ENCODE assay signal across 16 cellular contexts in genomic region chr2:9712263-9712662, GRCh38.
DNase-seq lines count a peak whose midpoint lies in the region; ATAC-seq, FAIRE-seq and TF ChIP-seq lines count a peak whose summit lies in the region.
"Had no signal": no experiment of that assay in that cellular context is flagged by ENCODE, and none has a peak within 500 bp of the region (broad histone marks: within the 10 kb centered on the region; RNA-seq: fewer than 3 reads in every experiment).

No MANE protein-coding gene starts in this region.

- no peaks in the 10 kb centered on the region for H3K9me3 ChIP-seq in CD4-positive, alpha-beta T cell (ENCODE audit: control insufficient read depth, low read length)
- H3K9me3 ChIP-seq in heart right ventricle = peaks cover 0 to 7% (median 0%) of the 10 kb centered on the region in 11 donors

- peaks cover 0 to 5% (median 0%) of the 10 kb centered on the region in 9 donors for H3K4me1 ChIP-seq in heart right ventricle

- H3K27me3 Mint-ChIP-seq in CD4-positive, alpha-beta T cell = no peaks in the 10 kb centered on the region
- peaks cover 0 to 3% (median 0%) of the 10 kb centered on the region in 5 donors for H3K27me3 Mint-ChIP-seq in naive thymus-derived CD8-positive, alpha-beta T cell

- peak overlapping the region; percentile 19 for H3K27ac Mint-ChIP-seq in CD4-positive, alpha-beta T cell
- peak overlapping the region in 4 of 10 donors; percentile 38 to 78 (median 60) for H3K27ac Mint-ChIP-seq in naive thymus-derived CD8-positive, alpha-beta T cell

- no peak for TF ChIP-seq CTCF in CD4-positive, alpha-beta T cell (IDR thresholded peaks at IDR 0.05)
- TF ChIP-seq CTCF in GM06990 (IDR thresholded peaks at IDR 0.05; ENCODE audit: insufficient read depth, low read length, poor library complexity, severe bottlenecking) (no peak), heart right ventricle (IDR thresholded peaks at IDR 0.05) (no peak), D721Med (IDR thresholded peaks at IDR 0.05; ENCODE audit: insufficient read depth, missing control alignments) (no peak)

- peak in 1 of 10 experiments; percentile 3 for DNase-seq in CD4-positive, alpha-beta T cell
- DNase-seq in GM06990 (ENCODE audit: extremely low read depth, insufficient read length) (peak; percentile 30), heart right ventricle (no peak), D721Med (ENCODE audit: insufficient read length, low spot score) (no peak), HUDEP-2 (lab: John Stamatoyannopoulos, UW; ENCODE audit: unreplicated experiment in 76 of 76) (no peak)
- DNase-seq in activated CD4-positive, alpha-beta T cell treated with anti-CD3 and anti-CD28 coated beads, Interleukin-2, amount 50 U/mL, for 48 hours = peak; percentile 46 to 60
- no peak for DNase-seq in naive thymus-derived CD8-positive, alpha-beta T cell
- DNase-seq: dermis blood vessel endothelial cell; DMS79 treated with DMSO at 0.1 percent for 48 hours; GM23248; mammary epithelial cell; NCI-H187 treated with DMSO at 0.1 percent for 48 hours; stimulated activated CD8-positive, alpha-beta memory T cell treated with anti-CD3 and anti-CD28 coated beads, Interleukin-4, amount 100 ng/mL, for 48 hours; SW 1271; WERI-Rb-1 had no signal

- H3K4me3 ChIP-seq in GM06990 (replicated peaks; ENCODE audit: low read depth, low read length) (no peak overlapping the region), heart right ventricle (no peak overlapping the region)
- H3K4me3 ChIP-seq: GM23248 had no signal

- peaks cover 17% of the 10 kb centered on the region for H3K4me1 Mint-ChIP-seq in CD4-positive, alpha-beta T cell (ENCODE audit: low read depth)
- H3K4me1 Mint-ChIP-seq in naive thymus-derived CD8-positive, alpha-beta T cell = peaks cover 0 to 7% (median 5%) of the 10 kb centered on the region in 4 donors

- no peaks in the 10 kb centered on the region for H3K27me3 ChIP-seq in CD4-positive, alpha-beta T cell (ENCODE audit: control insufficient read depth, insufficient read depth, low read length)
- H3K27me3 ChIP-seq in GM06990 (replicated peaks; ENCODE audit: control insufficient read depth, insufficient read depth, low read length) = no peaks in the 10 kb centered on the region
- no peaks in the 10 kb centered on the region for H3K27me3 ChIP-seq in heart right ventricle

- intact Hi-C loops in CD4-positive, alpha-beta T cell (cut with DNase I, micrococcal nuclease) = no loop called here
- intact Hi-C loops in heart right ventricle (cut with DNase I) = no loop called here

- no peaks in the 10 kb centered on the region for H3K9me3 Mint-ChIP-seq in CD4-positive, alpha-beta T cell
- H3K9me3 Mint-ChIP-seq in naive thymus-derived CD8-positive, alpha-beta T cell = peaks cover 0 to 2% (median 0%) of the 10 kb centered on the region in 9 donors

- WGBS in heart right ventricle, 2 donors = 63 to 73% methylated on average over 11 of the region's 11 CpGs

- H3K36me3 ChIP-seq in GM06990 (ENCODE audit: control insufficient read depth, insufficient read depth, low read length) (no peaks in the 10 kb centered on the region), heart right ventricle (no peaks in the 10 kb centered on the region)
- H3K36me3 ChIP-seq: WERI-Rb-1 had no signal

- POLR2A ChIA-PET in CD4-positive, alpha-beta T cell (lab: Charles Lee) = interaction anchor here (0.7 to 1.7 kb wide), 6 partner anchors 9 to 157 kb away, joined by 3 to 7 read pairs (median 5); partner anchors contain the start of genes ADAM17 and YWHAQ
- POLR2A ChIA-PET in naive thymus-derived CD8-positive, alpha-beta T cell (lab: Charles Lee) = interaction anchor here (0.6 kb wide), 1 partner anchor 26 kb away, joined by 3 read pairs; no protein-coding TSS in a partner anchor

- no peak overlapping the region for H3K27ac ChIP-seq in CD4-positive, alpha-beta T cell (ENCODE audit: low read depth, low read length)
- peak overlapping the region in 1 of 10 donors; percentile 44 for H3K27ac ChIP-seq in heart right ventricle
- H3K27ac ChIP-seq: GM23248, WERI-Rb-1 had no signal

- FAIRE-seq in D721Med (lab: Jason Lieb, UNC) = no peak
- FAIRE-seq: RCC 7860 had no signal

- ATAC-seq in CD4-positive, alpha-beta T cell (ENCODE audit: poor library complexity) = peak; percentile 66
- peak in 5 of 8 donors; percentile 43 to 80 (median 54) for ATAC-seq in heart right ventricle
- no peak for ATAC-seq in naive thymus-derived CD8-positive, alpha-beta T cell

- CTCF ChIA-PET in CD4-positive, alpha-beta T cell (lab: Charles Lee) = interaction anchor here (0.7 kb wide), 1 partner anchor 17 kb away, joined by 3 read pairs; no protein-coding TSS in a partner anchor

- H3K4me3 Mint-ChIP-seq in CD4-positive, alpha-beta T cell = peak overlapping the region; percentile 45
- H3K4me3 Mint-ChIP-seq in naive thymus-derived CD8-positive, alpha-beta T cell = peak overlapping the region in 1 of 10 donors; percentile 75

- no peaks in the 10 kb centered on the region for H3K36me3 Mint-ChIP-seq in CD4-positive, alpha-beta T cell (ENCODE audit: low read depth)
- H3K36me3 Mint-ChIP-seq in naive thymus-derived CD8-positive, alpha-beta T cell = no peaks in the 10 kb centered on the region

Comparison
In these comparisons a context has a peak if more than half of its experiments do, and no peak if none do; other contexts are left out.
1. ATAC-seq: peak in CD4-positive, alpha-beta T cell (single experiment) and heart right ventricle (5 of 8); none in naive thymus-derived CD8-positive, alpha-beta T cell (0 of 2).
2. DNase-seq: peak in GM06990 (single experiment) and activated CD4-positive, alpha-beta T cell treated with anti-CD3 and anti-CD28 coated beads, Interleukin-2, amount 50 U/mL, for 48 hours (2 of 2); none in heart right ventricle (0 of 2), D721Med (single experiment), naive thymus-derived CD8-positive, alpha-beta T cell (0 of 10) and HUDEP-2 (0 of 76).